ENCODE assay signal across 27 cellular contexts in the genomic region with DNA sequence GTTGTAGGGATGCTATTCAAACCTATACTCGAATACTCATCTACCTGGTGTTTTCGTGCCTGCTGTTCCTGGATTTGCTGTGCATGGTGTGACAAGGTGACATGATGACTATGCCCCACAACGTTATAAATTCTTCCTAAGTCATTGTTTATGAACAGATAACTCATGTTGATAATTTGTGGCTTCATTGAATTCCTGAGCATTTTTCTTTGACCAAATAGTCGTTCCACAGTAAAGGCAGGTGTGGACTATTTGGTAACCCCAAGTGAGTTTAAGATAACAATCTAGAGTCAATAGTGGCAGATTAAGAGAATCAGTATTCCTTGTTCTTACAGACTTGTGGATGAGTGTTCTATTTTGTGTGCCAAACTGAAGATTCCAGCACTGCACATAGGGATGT. TPM values are rescaled to one million over a fixed set of nuclear protein-coding genes. Genes with fewer than 3 reads are reported as not detected.
A peak's percentile ranks its signal among the peaks of the same experiment; 100 is the strongest.
DNase-seq lines count a peak whose midpoint lies in the region; ATAC-seq, FAIRE-seq and TF ChIP-seq lines count a peak whose summit lies in the region.
"Had no signal": no experiment of that assay in that cellular context is flagged by ENCODE, and none has a peak within 500 bp of the region (broad histone marks: within the 10 kb centered on the region; RNA-seq: fewer than 3 reads in every experiment).

No MANE protein-coding gene starts in this region.

- H3K27ac ChIP-seq in HepG2 (ENCODE audit: extremely low read length, insufficient read depth, low read length) = no peak overlapping the region
- no peak overlapping the region for H3K27ac ChIP-seq in right lobe of liver
- H3K27ac ChIP-seq: HL-60 had no signal

- no peak overlapping the region for H2AFZ ChIP-seq in HepG2 (ENCODE audit: low read length)

- POLR2A ChIA-PET in HepG2 (lab: Yijun Ruan, JAX) = no interaction called here
- POLR2A ChIA-PET in activated CD8-positive, alpha-beta T cell treated with anti-CD3 and anti-CD28 coated beads for 36 hours (lab: Charles Lee) = no interaction called here

- 50% methylated on average over 4 of the region's 4 CpGs for WGBS in HepG2 (ENCODE audit: low lambda C conversion rate)
- 71% methylated on average over 4 of the region's 4 CpGs for WGBS in right lobe of liver (ENCODE audit: insufficient coverage, low coverage, low lambda C conversion rate, missing lambda C conversion rate)

- H3K27me3 ChIP-seq in HepG2 (ENCODE audit: control insufficient read depth in 1 of 2, insufficient read depth in 2 of 2, low read length in 2 of 2) (no peaks in the 10 kb centered on the region), right lobe of liver (no peaks in the 10 kb centered on the region)
- H3K27me3 ChIP-seq: BE2C had no signal

- TF ChIP-seq CTCF in HepG2 (CRISPR knock-in tag; IDR thresholded peaks at IDR 0.05) (no peak), right lobe of liver (IDR thresholded peaks at IDR 0.05) (no peak), endothelial cell (IDR thresholded peaks at IDR 0.05; ENCODE audit: unreplicated experiment) (no peak)
- TF ChIP-seq CTCF in activated CD8-positive, alpha-beta T cell treated with anti-CD3 and anti-CD28 coated beads for 36 hours (IDR thresholded peaks at IDR 0.05) = no peak

- no peak overlapping the region for H3K9ac ChIP-seq in HepG2 (ENCODE audit: insufficient read depth, low read depth, low read length)

- no peak for ATAC-seq in HepG2
- no peak for ATAC-seq in right lobe of liver
- no peak for ATAC-seq in activated CD8-positive, alpha-beta T cell treated with anti-CD3 and anti-CD28 coated beads for 36 hours

- FAIRE-seq in HepG2 (lab: Jason Lieb, UNC) (no peak), frontal cortex (lab: Jason Lieb, UNC) (no peak)
- FAIRE-seq: D721Med, G401.6, H54 had no signal

- H3K27ac Mint-ChIP-seq in endothelial cell (ENCODE audit: unreplicated experiment) = no peak overlapping the region
- no peak overlapping the region for H3K27ac Mint-ChIP-seq in activated CD8-positive, alpha-beta T cell treated with anti-CD3 and anti-CD28 coated beads for 36 hours

- H3K9me3 Mint-ChIP-seq in endothelial cell (ENCODE audit: unreplicated experiment) = peaks cover 3% of the 10 kb centered on the region
- no peaks in the 10 kb centered on the region for H3K9me3 Mint-ChIP-seq in activated CD8-positive, alpha-beta T cell treated with anti-CD3 and anti-CD28 coated beads for 36 hours

- H4K20me1 ChIP-seq in HepG2 (ENCODE audit: insufficient read depth, low read length) = no peaks in the 10 kb centered on the region; the same call in 1 of the 2 replicates

- H3K79me2 ChIP-seq in HepG2 (ENCODE audit: insufficient read depth, low read length) = no peaks in the 10 kb centered on the region

- CTCF ChIA-PET in HepG2 (lab: Yijun Ruan, JAX; ENCODE audit: low intra/inter-chr PET ratio, low total read pairs) = no interaction called here
- CTCF ChIA-PET in activated CD8-positive, alpha-beta T cell treated with anti-CD3 and anti-CD28 coated beads for 36 hours (lab: Charles Lee) = interaction anchor here (1.0 kb wide), 1 partner anchor 9 kb away, joined by 3 read pairs; no protein-coding TSS in a partner anchor

- H3K36me3 Mint-ChIP-seq in endothelial cell (ENCODE audit: low read depth, unreplicated experiment) = peaks cover 11% of the 10 kb centered on the region
- peaks cover 30% of the 10 kb centered on the region for H3K36me3 Mint-ChIP-seq in activated CD8-positive, alpha-beta T cell treated with anti-CD3 and anti-CD28 coated beads for 36 hours (ENCODE audit: low read depth)

- DNase-seq in HepG2 (ENCODE audit: low spot score) (peak; percentile 21), right lobe of liver (no peak), M059J (ENCODE audit: low read depth) (peak; percentile 62), endothelial cell (ENCODE audit: low spot score) (no peak), DMS53 (lab: John Stamatoyannopoulos, UW) (no peak), SIG-M5 (lab: John Stamatoyannopoulos, UW) (no peak), frontal cortex (ENCODE audit: low spot score in 2 of 2) (no peak)
- DNase-seq in activated CD8-positive, alpha-beta T cell treated with anti-CD3 and anti-CD28 coated beads for 36 hours = no peak
- DNase-seq: 8988T; ACHN; BE2C; KBM-7; MM.1S; NCI-H1048; NCI-H1417 treated with DMSO at 0.1 percent for 48 hours; NCI-H187; NCI-H2107; NCI-H524; NCI-H774; NK-92 treated with Interleukin-12 subunit alpha and Interleukin-12 subunit beta, amount 100 ng/mL, for 24 hours; Right ventricle myocardium superior; RPMI8226; T-helper 1 cell had no signal

- no TSS peak for BruUV-seq in HepG2 (replicated peaks; lab: Mats Ljungman, UMichigan)

- no peak overlapping the region for H3K4me2 ChIP-seq in HepG2 (ENCODE audit: low read depth, low read length)

- intact Hi-C loops in HepG2 (cut with micrococcal nuclease; ENCODE audit: unreplicated experiment) = no loop called here
- intact Hi-C loops in right lobe of liver (cut with DNase I) = no loop called here
- intact Hi-C loops in activated CD8-positive, alpha-beta T cell treated with anti-CD3 and anti-CD28 coated beads for 36 hours (cut with micrococcal nuclease) = no loop called here

- TF ChIP-seq RAD21 in HepG2 (CRISPR knock-in tag; IDR thresholded peaks at IDR 0.05) = no peak

- in situ Hi-C loops in HepG2 (cut with HindIII; ENCODE audit: extremely low pct_ligation_motif_present, low pct_unique_long_range_greater_than_20kb) = no loop called here

- no peak for TF ChIP-seq EP300 in HepG2 (IDR thresholded peaks at IDR 0.05; ENCODE audit: low read depth in 2 of 2, low read length in 2 of 2)
- TF ChIP-seq EP300 in HepG2 (CRISPR knock-in tag; IDR thresholded peaks at IDR 0.05; ENCODE audit: borderline replicate concordance) = no peak

- no peak overlapping the region for H3K4me3 ChIP-seq in HepG2 (replicated peaks in 1 of 3; ENCODE audit: insufficient read depth in 1 of 3, low read depth in 2 of 3, low read length in 3 of 3)
- H3K4me3 ChIP-seq in right lobe of liver = no peak overlapping the region

- H3K4me1 ChIP-seq in HepG2 (ENCODE audit: insufficient read depth, low read length) = peaks cover 31% of the 10 kb centered on the region
- no peaks in the 10 kb centered on the region for H3K4me1 ChIP-seq in right lobe of liver
- H3K4me1 ChIP-seq: BE2C had no signal

- no peak for TF ChIP-seq POLR2A in HepG2 (IDR thresholded peaks at IDR 0.05; ENCODE audit: insufficient read depth in 1 of 2, low read depth in 2 of 2, low read length in 2 of 2)
- TF ChIP-seq POLR2A in right lobe of liver (IDR thresholded peaks at IDR 0.05) = no peak

- no peaks in the 10 kb centered on the region for H3K9me3 ChIP-seq in HepG2 (ENCODE audit: low read length)
- H3K9me3 ChIP-seq in right lobe of liver = no peaks in the 10 kb centered on the region
- H3K9me3 ChIP-seq: BE2C had no signal

- peaks cover 2% of the 10 kb centered on the region for H3K27me3 Mint-ChIP-seq in endothelial cell (ENCODE audit: unreplicated experiment)
- H3K27me3 Mint-ChIP-seq in activated CD8-positive, alpha-beta T cell treated with anti-CD3 and anti-CD28 coated beads for 36 hours = no peaks in the 10 kb centered on the region

- H3K4me3 Mint-ChIP-seq in endothelial cell (ENCODE audit: unreplicated experiment) = peak overlapping the region; percentile 52
- H3K4me3 Mint-ChIP-seq in activated CD8-positive, alpha-beta T cell treated with anti-CD3 and anti-CD28 coated beads for 36 hours = no peak overlapping the region

- peaks cover 14% of the 10 kb centered on the region for H3K4me1 Mint-ChIP-seq in endothelial cell (ENCODE audit: unreplicated experiment)
- H3K4me1 Mint-ChIP-seq in activated CD8-positive, alpha-beta T cell treated with anti-CD3 and anti-CD28 coated beads for 36 hours (ENCODE audit: low read depth) = peaks cover 6% of the 10 kb centered on the region

- H3K36me3 ChIP-seq in HepG2 (replicated peaks in 1 of 2; ENCODE audit: control insufficient read depth in 1 of 2, insufficient read depth in 2 of 2, low read length in 2 of 2) (peaks cover 5 to 47% of the 10 kb centered on the region in 2 experiments; a peak in 4 of 5 replicates), right lobe of liver (peaks cover 0 to 6% (median 0%) of the 10 kb centered on the region in 4 donors)
- H3K36me3 ChIP-seq: BE2C had no signal

TF ChIP-seq in HepG2, 621 proteins besides CTCF, POLR2A, EP300 and RAD21:
- TF ChIP-seq ZBTB20 (CRISPR knock-in tag; IDR thresholded peaks at IDR 0.05; ENCODE audit: borderline replicate concordance, low read depth) (no peak), SOX13 (IDR thresholded peaks at IDR 0.05) (no peak), SOX13 (CRISPR knock-in tag; conservative IDR thresholded peaks at IDR 0.05 in 1 of 2, IDR thresholded peaks at IDR 0.05 in 1 of 2) (peak in 1 of 2 experiments; percentile 22; a peak in 1 of 4 replicates)

RNA-seq across cellular contexts. Expression of a gene that starts 59.9 kb away (rescaled TPM):
- 19.7 and 23.4 TPM in 2 replicates for total RNA-seq in HepG2 (2016; rRNA removed; fragmentation: Illumina TruSeq; extraction: Trizol)
- 116 and 134 TPM in 2 replicates for total RNA-seq in HepG2 (2016; cell fraction: cytosol; rRNA removed; fragmentation: Illumina TruSeq; extraction: Trizol; ENCODE audit: low read depth)
- 18.7 and 25.1 TPM in 2 replicates for total RNA-seq in HepG2 (2016; cell fraction: insoluble cytoplasmic fraction; rRNA removed; fragmentation: Illumina TruSeq; extraction: Trizol)
- 50.6 and 53.0 TPM in 2 replicates for total RNA-seq in HepG2 (2016; cell fraction: membrane; rRNA removed; fragmentation: Illumina TruSeq; extraction: Trizol)
- 24.7 and 25.8 TPM in 2 replicates for total RNA-seq in HepG2 (2016; cell fraction: nucleus; rRNA removed; fragmentation: Illumina TruSeq; extraction: Trizol)
- 21.2 and 23.5 TPM in 2 replicates for polyA plus RNA-seq in HepG2 (2011; rRNA removed)
- 6.4 and 11.9 TPM in 2 replicates for polyA plus RNA-seq in HepG2 (2011; cell fraction: cytosol; rRNA removed)
- polyA plus RNA-seq in HepG2 (2011; cell fraction: nucleus; rRNA removed) = 11.8 and 16.0 TPM in 2 replicates
- 23.5 and 24.1 TPM in 2 replicates for polyA plus RNA-seq in HepG2 (2012)
- polyA plus RNA-seq in HepG2 (2016; cell fraction: cytosol; fragmentation: Illumina TruSeq; extraction: Trizol; ENCODE audit: low read depth) = 5.2 and 5.6 TPM in 2 replicates
- 15.3 and 15.6 TPM in 2 replicates for polyA plus RNA-seq in HepG2 (2016; cell fraction: insoluble cytoplasmic fraction; fragmentation: Illumina TruSeq; extraction: Trizol; ENCODE audit: low read depth)
- polyA plus RNA-seq in HepG2 (2016; cell fraction: membrane; fragmentation: Illumina TruSeq; extraction: Trizol; ENCODE audit: low read depth) = 11.4 and 12.9 TPM in 2 replicates
- polyA plus RNA-seq in HepG2 (2016; cell fraction: nucleus; fragmentation: Illumina TruSeq; extraction: Trizol; ENCODE audit: insufficient read depth, low read depth) = 22.3 and 22.4 TPM in 2 replicates
- polyA minus RNA-seq in HepG2 (2011; rRNA and poly(A)+ RNA removed; ENCODE audit: low replicate concordance) = 32.3 and 43.0 TPM in 2 replicates
- 21.2 and 26.6 TPM in 2 replicates for polyA minus RNA-seq in HepG2 (2011; cell fraction: cytosol; rRNA and poly(A)+ RNA removed)
- polyA minus RNA-seq in HepG2 (2011; cell fraction: nucleus; rRNA and poly(A)+ RNA removed) = 47.5 and 59.8 TPM in 2 replicates
- 10 to 100 TPM in 4 of 6 experiments, 1 to 10 TPM in 2; 8.0 to 13.0 (median 10.5) TPM for total RNA-seq in right lobe of liver
- total RNA-seq in M059J (2014; rRNA removed; shearing (Covaris generic)) = 14.5 and 19.8 TPM in 2 replicates
- total RNA-seq in endothelial cell (ENCODE audit: unreplicated experiment) = 19.3 TPM
- total RNA-seq in activated CD8-positive, alpha-beta T cell treated with anti-CD3 and anti-CD28 coated beads for 36 hours = 10 to 100 TPM; 24.0 to 24.3 TPM
- 55.4 TPM for total RNA-seq in frontal cortex

Comparison
In these comparisons a context has a peak if more than half of its experiments do, and no peak if none do; other contexts are left out.
1. DNase-seq: peak in HepG2 (single experiment) and M059J (single experiment); none in right lobe of liver (0 of 3), endothelial cell (single experiment), activated CD8-positive, alpha-beta T cell treated with anti-CD3 and anti-CD28 coated beads for 36 hours (single experiment), DMS53 (single experiment), SIG-M5 (single experiment) and frontal cortex (0 of 2).